ENCODE assay signal across 1 cellular context in genomic region chr11:113195728-113196127, GRCh38.
A peak's percentile ranks its signal among the peaks of the same experiment; 100 is the strongest.
TF ChIP-seq lines count a peak whose summit lies in the region.

No MANE protein-coding gene starts in this region.

TF ChIP-seq in HepG2, 621 proteins besides CTCF, POLR2A, EP300 and RAD21 (continued from another document and continues in another):
- TF ChIP-seq, protein P1, sequence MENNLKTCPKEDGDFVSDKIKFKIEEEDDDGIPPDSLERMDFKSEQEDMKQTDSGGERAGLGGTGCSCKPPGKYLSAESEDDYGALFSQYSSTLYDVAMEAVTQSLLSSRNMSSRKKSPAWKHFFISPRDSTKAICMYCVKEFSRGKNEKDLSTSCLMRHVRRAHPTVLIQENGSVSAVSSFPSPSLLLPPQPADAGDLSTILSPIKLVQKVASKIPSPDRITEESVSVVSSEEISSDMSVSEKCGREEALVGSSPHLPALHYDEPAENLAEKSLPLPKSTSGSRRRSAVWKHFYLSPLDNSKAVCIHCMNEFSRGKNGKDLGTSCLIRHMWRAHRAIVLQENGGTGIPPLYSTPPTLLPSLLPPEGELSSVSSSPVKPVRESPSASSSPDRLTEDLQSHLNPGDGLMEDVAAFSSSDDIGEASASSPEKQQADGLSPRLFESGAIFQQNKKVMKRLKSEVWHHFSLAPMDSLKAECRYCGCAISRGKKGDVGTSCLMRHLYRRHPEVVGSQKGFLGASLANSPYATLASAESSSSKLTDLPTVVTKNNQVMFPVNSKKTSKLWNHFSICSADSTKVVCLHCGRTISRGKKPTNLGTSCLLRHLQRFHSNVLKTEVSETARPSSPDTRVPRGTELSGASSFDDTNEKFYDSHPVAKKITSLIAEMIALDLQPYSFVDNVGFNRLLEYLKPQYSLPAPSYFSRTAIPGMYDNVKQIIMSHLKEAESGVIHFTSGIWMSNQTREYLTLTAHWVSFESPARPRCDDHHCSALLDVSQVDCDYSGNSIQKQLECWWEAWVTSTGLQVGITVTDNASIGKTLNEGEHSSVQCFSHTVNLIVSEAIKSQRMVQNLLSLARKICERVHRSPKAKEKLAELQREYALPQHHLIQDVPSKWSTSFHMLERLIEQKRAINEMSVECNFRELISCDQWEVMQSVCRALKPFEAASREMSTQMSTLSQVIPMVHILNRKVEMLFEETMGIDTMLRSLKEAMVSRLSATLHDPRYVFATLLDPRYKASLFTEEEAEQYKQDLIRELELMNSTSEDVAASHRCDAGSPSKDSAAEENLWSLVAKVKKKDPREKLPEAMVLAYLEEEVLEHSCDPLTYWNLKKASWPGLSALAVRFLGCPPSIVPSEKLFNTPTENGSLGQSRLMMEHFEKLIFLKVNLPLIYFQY (CRISPR knock-in tag; IDR thresholded peaks at IDR 0.05; ENCODE audit: borderline replicate concordance): no peak
- no peak for TF ChIP-seq HOXA7 (CRISPR knock-in tag; IDR thresholded peaks at IDR 0.05)
- no peak for TF ChIP-seq ZBTB1 (CRISPR knock-in tag; IDR thresholded peaks at IDR 0.05; ENCODE audit: borderline replicate concordance)
- TF ChIP-seq ZNF292 (CRISPR knock-in tag; IDR thresholded peaks at IDR 0.05; ENCODE audit: borderline replicate concordance, low read depth): no peak
- TF ChIP-seq, protein P2, sequence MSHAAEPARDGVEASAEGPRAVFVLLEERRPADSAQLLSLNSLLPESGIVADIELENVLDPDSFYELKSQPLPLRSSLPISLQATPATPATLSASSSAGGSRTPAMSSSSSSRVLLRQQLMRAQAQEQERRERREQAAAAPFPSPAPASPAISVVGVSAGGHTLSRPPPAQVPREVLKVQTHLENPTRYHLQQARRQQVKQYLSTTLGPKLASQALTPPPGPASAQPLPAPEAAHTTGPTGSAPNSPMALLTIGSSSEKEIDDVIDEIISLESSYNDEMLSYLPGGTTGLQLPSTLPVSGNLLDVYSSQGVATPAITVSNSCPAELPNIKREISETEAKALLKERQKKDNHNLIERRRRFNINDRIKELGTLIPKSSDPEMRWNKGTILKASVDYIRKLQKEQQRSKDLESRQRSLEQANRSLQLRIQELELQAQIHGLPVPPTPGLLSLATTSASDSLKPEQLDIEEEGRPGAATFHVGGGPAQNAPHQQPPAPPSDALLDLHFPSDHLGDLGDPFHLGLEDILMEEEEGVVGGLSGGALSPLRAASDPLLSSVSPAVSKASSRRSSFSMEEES (CRISPR knock-in tag; IDR thresholded peaks at IDR 0.05): no peak
- no peak for TF ChIP-seq CBX5 (CRISPR knock-in tag; IDR thresholded peaks at IDR 0.05; ENCODE audit: borderline replicate concordance)
- TF ChIP-seq KLF16 (CRISPR knock-in tag; IDR thresholded peaks at IDR 0.05): no peak
- TF ChIP-seq IRF9 (CRISPR knock-in tag; IDR thresholded peaks at IDR 0.05; ENCODE audit: borderline replicate concordance): no peak
- no peak for TF ChIP-seq ZNF546 (CRISPR knock-in tag; conservative IDR thresholded peaks at IDR 0.05)
- TF ChIP-seq ERF (CRISPR knock-in tag; IDR thresholded peaks at IDR 0.05): no peak
- no peak for TF ChIP-seq ZFP91 (CRISPR knock-in tag; IDR thresholded peaks at IDR 0.05; ENCODE audit: borderline replicate concordance)
- no peak for TF ChIP-seq ZFYVE20 (CRISPR knock-in tag; IDR thresholded peaks at IDR 0.05; ENCODE audit: borderline replicate concordance, low read depth)
- TF ChIP-seq ATF7 (IDR thresholded peaks at IDR 0.05): 0 out of 2 replicates have a peak, but pooled peaks have one; percentile 14
- no peak for TF ChIP-seq ATF7 (CRISPR knock-in tag; IDR thresholded peaks at IDR 0.05)
- TF ChIP-seq DR1 (CRISPR knock-in tag; IDR thresholded peaks at IDR 0.05): no peak
- no peak for TF ChIP-seq TOE1 (CRISPR knock-in tag; IDR thresholded peaks at IDR 0.05)
- TF ChIP-seq PAXIP1 (CRISPR knock-in tag; conservative IDR thresholded peaks at IDR 0.05): peak; percentile 56
- no peak for TF ChIP-seq ARNT2 (CRISPR knock-in tag; IDR thresholded peaks at IDR 0.05; ENCODE audit: low read depth)
- TF ChIP-seq FOXP4 (CRISPR knock-in tag; IDR thresholded peaks at IDR 0.05): no peak
- no peak for TF ChIP-seq ZNF143 (CRISPR knock-in tag; IDR thresholded peaks at IDR 0.05)
- no peak for TF ChIP-seq ZFP36L1 (CRISPR knock-in tag; IDR thresholded peaks at IDR 0.05)
- TF ChIP-seq JUND (CRISPR knock-in tag; IDR thresholded peaks at IDR 0.05): peak; percentile 60; the same call in 1 of the 2 replicates
- TF ChIP-seq NCOA2 (CRISPR knock-in tag; IDR thresholded peaks at IDR 0.05): peak; percentile 18; the same call in 1 of the 2 replicates
- TF ChIP-seq ZNF354B (CRISPR knock-in tag; IDR thresholded peaks at IDR 0.05): no peak
- no peak for TF ChIP-seq TCF12 (IDR thresholded peaks at IDR 0.05)
- no peak for TF ChIP-seq TCF12 (CRISPR knock-in tag; IDR thresholded peaks at IDR 0.05)
- TF ChIP-seq ZNF44 (CRISPR knock-in tag; IDR thresholded peaks at IDR 0.05): no peak
- peak; percentile 28 for TF ChIP-seq SKI (IDR thresholded peaks at IDR 0.05; ENCODE audit: partially characterized antibody)
- TF ChIP-seq, protein P3, sequence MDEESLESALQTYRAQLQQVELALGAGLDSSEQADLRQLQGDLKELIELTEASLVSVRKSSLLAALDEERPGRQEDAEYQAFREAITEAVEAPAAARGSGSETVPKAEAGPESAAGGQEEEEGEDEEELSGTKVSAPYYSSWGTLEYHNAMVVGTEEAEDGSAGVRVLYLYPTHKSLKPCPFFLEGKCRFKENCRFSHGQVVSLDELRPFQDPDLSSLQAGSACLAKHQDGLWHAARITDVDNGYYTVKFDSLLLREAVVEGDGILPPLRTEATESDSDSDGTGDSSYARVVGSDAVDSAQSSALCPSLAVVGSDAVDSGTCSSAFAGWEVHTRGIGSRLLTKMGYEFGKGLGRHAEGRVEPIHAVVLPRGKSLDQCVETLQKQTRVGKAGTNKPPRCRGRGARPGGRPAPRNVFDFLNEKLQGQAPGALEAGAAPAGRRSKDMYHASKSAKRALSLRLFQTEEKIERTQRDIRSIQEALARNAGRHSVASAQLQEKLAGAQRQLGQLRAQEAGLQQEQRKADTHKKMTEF (CRISPR knock-in tag; IDR thresholded peaks at IDR 0.05): no peak
- TF ChIP-seq MAFK (conservative IDR thresholded peaks at IDR 0.05 in 1 of 2, IDR thresholded peaks at IDR 0.05 in 1 of 2; ENCODE audit: low read length in 2 of 2): no peak
- no peak for TF ChIP-seq SMAD3 (CRISPR knock-in tag; IDR thresholded peaks at IDR 0.05)
- no peak for TF ChIP-seq ZNF784 (CRISPR knock-in tag; IDR thresholded peaks at IDR 0.05; ENCODE audit: borderline replicate concordance)
- TF ChIP-seq TBX3 (IDR thresholded peaks at IDR 0.05; ENCODE audit: borderline replicate concordance): peak; percentile 77; the same call in 1 of the 2 replicates
- TF ChIP-seq MTA3 (CRISPR knock-in tag; IDR thresholded peaks at IDR 0.05): no peak
- TF ChIP-seq ZNF678 (CRISPR knock-in tag; IDR thresholded peaks at IDR 0.05): no peak
- no peak for TF ChIP-seq ZNF136 (CRISPR knock-in tag; IDR thresholded peaks at IDR 0.05; ENCODE audit: low read depth)
- no peak for TF ChIP-seq KLF9 (CRISPR knock-in tag; IDR thresholded peaks at IDR 0.05; ENCODE audit: low read depth)
- TF ChIP-seq, protein P4, sequence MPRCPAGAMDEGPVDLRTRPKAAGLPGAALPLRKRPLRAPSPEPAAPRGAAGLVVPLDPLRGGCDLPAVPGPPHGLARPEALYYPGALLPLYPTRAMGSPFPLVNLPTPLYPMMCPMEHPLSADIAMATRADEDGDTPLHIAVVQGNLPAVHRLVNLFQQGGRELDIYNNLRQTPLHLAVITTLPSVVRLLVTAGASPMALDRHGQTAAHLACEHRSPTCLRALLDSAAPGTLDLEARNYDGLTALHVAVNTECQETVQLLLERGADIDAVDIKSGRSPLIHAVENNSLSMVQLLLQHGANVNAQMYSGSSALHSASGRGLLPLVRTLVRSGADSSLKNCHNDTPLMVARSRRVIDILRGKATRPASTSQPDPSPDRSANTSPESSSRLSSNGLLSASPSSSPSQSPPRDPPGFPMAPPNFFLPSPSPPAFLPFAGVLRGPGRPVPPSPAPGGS (CRISPR knock-in tag; IDR thresholded peaks at IDR 0.05): no peak
